Comparison of ENCODE assay signal across 1 cellular context in the genomic region with DNA sequence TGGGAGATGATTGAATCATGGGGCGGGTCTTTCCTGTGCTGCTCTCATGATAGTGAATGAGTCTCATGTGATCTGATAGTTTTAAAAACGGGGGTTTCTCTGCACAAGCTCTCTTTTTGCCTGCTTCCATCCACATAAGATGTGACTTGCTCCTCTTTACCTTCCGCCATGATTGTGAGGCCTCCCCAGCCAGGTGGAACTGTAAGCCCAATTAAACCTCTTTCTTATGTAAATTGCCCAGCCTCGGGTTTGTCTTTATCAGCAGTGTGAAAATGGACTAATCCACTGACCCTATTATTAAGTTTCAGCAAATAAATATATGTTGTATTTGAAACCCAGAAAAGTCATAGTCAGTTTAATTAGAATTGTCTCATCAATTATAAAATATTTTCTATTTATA.
TF ChIP-seq lines count a peak whose summit lies in the region.

No MANE protein-coding gene starts in this region.

TF ChIP-seq in GM23338, 12 proteins besides CTCF, POLR2A, EP300 and RAD21 (continued from another document):
- TF ChIP-seq, protein P1, sequence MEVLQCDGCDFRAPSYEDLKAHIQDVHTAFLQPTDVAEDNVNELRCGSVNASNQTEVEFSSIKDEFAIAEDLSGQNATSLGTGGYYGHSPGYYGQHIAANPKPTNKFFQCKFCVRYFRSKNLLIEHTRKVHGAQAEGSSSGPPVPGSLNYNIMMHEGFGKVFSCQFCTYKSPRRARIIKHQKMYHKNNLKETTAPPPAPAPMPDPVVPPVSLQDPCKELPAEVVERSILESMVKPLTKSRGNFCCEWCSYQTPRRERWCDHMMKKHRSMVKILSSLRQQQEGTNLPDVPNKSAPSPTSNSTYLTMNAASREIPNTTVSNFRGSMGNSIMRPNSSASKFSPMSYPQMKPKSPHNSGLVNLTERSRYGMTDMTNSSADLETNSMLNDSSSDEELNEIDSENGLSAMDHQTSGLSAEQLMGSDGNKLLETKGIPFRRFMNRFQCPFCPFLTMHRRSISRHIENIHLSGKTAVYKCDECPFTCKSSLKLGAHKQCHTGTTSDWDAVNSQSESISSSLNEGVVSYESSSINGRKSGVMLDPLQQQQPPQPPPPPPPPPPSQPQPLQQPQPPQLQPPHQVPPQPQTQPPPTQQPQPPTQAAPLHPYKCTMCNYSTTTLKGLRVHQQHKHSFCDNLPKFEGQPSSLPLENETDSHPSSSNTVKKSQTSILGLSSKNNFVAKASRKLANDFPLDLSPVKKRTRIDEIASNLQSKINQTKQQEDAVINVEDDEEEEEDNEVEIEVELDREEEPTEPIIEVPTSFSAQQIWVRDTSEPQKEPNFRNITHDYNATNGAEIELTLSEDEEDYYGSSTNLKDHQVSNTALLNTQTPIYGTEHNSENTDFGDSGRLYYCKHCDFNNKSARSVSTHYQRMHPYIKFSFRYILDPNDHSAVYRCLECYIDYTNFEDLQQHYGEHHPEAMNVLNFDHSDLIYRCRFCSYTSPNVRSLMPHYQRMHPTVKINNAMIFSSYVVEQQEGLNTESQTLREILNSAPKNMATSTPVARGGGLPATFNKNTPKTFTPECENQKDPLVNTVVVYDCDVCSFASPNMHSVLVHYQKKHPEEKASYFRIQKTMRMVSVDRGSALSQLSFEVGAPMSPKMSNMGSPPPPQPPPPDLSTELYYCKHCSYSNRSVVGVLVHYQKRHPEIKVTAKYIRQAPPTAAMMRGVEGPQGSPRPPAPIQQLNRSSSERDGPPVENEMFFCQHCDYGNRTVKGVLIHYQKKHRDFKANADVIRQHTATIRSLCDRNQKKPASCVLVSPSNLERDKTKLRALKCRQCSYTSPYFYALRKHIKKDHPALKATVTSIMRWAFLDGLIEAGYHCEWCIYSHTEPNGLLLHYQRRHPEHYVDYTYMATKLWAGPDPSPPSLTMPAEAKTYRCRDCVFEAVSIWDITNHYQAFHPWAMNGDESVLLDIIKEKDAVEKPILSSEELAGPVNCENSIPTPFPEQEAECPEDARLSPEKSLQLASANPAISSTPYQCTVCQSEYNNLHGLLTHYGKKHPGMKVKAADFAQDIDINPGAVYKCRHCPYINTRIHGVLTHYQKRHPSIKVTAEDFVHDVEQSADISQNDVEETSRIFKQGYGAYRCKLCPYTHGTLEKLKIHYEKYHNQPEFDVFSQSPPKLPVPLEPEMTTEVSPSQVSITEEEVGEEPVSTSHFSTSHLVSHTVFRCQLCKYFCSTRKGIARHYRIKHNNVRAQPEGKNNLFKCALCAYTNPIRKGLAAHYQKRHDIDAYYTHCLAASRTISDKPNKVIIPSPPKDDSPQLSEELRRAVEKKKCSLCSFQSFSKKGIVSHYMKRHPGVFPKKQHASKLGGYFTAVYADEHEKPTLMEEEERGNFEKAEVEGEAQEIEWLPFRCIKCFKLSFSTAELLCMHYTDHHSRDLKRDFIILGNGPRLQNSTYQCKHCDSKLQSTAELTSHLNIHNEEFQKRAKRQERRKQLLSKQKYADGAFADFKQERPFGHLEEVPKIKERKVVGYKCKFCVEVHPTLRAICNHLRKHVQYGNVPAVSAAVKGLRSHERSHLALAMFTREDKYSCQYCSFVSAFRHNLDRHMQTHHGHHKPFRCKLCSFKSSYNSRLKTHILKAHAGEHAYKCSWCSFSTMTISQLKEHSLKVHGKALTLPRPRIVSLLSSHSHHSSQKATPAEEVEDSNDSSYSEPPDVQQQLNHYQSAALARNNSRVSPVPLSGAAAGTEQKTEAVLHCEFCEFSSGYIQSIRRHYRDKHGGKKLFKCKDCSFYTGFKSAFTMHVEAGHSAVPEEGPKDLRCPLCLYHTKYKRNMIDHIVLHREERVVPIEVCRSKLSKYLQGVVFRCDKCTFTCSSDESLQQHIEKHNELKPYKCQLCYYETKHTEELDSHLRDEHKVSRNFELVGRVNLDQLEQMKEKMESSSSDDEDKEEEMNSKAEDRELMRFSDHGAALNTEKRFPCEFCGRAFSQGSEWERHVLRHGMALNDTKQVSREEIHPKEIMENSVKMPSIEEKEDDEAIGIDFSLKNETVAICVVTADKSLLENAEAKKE (CRISPR knock-in tag; IDR thresholded peaks at IDR 0.05): peak; percentile 65
- TF ChIP-seq ZNF114 (CRISPR knock-in tag; IDR thresholded peaks at IDR 0.05): peak; percentile 79; the same call in 1 of the 2 replicates
- TF ChIP-seq JUNB (IDR thresholded peaks at IDR 0.05; ENCODE audit: unreplicated experiment): no peak
- no peak for TF ChIP-seq ETS1 (IDR thresholded peaks at IDR 0.05)
- TF ChIP-seq, protein P2, sequence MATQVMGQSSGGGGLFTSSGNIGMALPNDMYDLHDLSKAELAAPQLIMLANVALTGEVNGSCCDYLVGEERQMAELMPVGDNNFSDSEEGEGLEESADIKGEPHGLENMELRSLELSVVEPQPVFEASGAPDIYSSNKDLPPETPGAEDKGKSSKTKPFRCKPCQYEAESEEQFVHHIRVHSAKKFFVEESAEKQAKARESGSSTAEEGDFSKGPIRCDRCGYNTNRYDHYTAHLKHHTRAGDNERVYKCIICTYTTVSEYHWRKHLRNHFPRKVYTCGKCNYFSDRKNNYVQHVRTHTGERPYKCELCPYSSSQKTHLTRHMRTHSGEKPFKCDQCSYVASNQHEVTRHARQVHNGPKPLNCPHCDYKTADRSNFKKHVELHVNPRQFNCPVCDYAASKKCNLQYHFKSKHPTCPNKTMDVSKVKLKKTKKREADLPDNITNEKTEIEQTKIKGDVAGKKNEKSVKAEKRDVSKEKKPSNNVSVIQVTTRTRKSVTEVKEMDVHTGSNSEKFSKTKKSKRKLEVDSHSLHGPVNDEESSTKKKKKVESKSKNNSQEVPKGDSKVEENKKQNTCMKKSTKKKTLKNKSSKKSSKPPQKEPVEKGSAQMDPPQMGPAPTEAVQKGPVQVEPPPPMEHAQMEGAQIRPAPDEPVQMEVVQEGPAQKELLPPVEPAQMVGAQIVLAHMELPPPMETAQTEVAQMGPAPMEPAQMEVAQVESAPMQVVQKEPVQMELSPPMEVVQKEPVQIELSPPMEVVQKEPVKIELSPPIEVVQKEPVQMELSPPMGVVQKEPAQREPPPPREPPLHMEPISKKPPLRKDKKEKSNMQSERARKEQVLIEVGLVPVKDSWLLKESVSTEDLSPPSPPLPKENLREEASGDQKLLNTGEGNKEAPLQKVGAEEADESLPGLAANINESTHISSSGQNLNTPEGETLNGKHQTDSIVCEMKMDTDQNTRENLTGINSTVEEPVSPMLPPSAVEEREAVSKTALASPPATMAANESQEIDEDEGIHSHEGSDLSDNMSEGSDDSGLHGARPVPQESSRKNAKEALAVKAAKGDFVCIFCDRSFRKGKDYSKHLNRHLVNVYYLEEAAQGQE (IDR thresholded peaks at IDR 0.05; ENCODE audit: unreplicated experiment): no peak
- TF ChIP-seq EZH2phosphoT487 (IDR thresholded peaks at IDR 0.05; ENCODE audit: unreplicated experiment): no peak
- no peak for TF ChIP-seq ZNF331 (CRISPR knock-in tag; IDR thresholded peaks at IDR 0.05; ENCODE audit: low read depth)
- peak; percentile 38; the same call in 1 of the 2 replicates for TF ChIP-seq CREB1 (CRISPR knock-in tag; IDR thresholded peaks at IDR 0.05; ENCODE audit: low read depth)
- peak; percentile 65; the same call in 1 of the 2 replicates for TF ChIP-seq NANOG (IDR thresholded peaks at IDR 0.05; ENCODE audit: borderline replicate concordance)
